In genomic region chr1:2253797-2254480, GRCh38 we compare ENCODE assay signal across 1 cellular context.
TF ChIP-seq lines count a peak whose summit lies in the region.

No MANE protein-coding gene starts in this region.

TF ChIP-seq in H1, 55 proteins besides CTCF, POLR2A, EP300 and RAD21:
- TF ChIP-seq MAFK (IDR thresholded peaks at IDR 0.05; ENCODE audit: low read depth, low read length) (no peak), TBP (IDR thresholded peaks at IDR 0.05; ENCODE audit: low read depth, low read length) (no peak), HDAC2 (IDR thresholded peaks at IDR 0.05; ENCODE audit: borderline replicate concordance in 1 of 2, low read depth in 2 of 2, low read length in 2 of 2) (no peak), CEBPB (IDR thresholded peaks at IDR 0.05; ENCODE audit: low read depth, low read length) (no peak)
